19 cellular contexts compared by ENCODE assay signal in genomic region chr14:21278632-21279031, GRCh38. TPM values are rescaled to one million over a fixed set of nuclear protein-coding genes. Genes with fewer than 3 reads are reported as not detected.
DNase-seq lines count a peak whose midpoint lies in the region; ATAC-seq lines count a peak whose summit lies in the region.
"Had no signal": no experiment of that assay in that cellular context is flagged by ENCODE, and none has a peak within 500 bp of the region (broad histone marks: within the 10 kb centered on the region; RNA-seq: fewer than 3 reads in every experiment).

No MANE protein-coding gene starts in this region.

- DNase-seq in GM23248 (peak; percentile 36), T1000 (lab: John Stamatoyannopoulos, UW) (peak; percentile 4), dermis microvascular lymphatic vessel endothelial cell (ENCODE audit: low read depth in 2 of 2) (peak; percentile 61 to 64), mesenchymal stem cell (no peak), DMS 273 treated with DMSO at 0.1 percent for 48 hours (lab: John Stamatoyannopoulos, UW) (no peak), NCI-H1694 treated with DMSO at 0.1 percent for 48 hours (lab: John Stamatoyannopoulos, UW) (no peak)
- DNase-seq: AML-193; Caco-2; CD4-positive, alpha-beta T cell; DMS153; DMS79; GF-D8 had no signal

- peaks cover 2% of the 10 kb centered on the region; the same call in 1 of the 2 replicates for H3F3A ChIP-seq in GM23248 (ENCODE audit: insufficient read depth)

- H3K9me3 ChIP-seq in GM23248 (ENCODE audit: low read depth) (no peaks in the 10 kb centered on the region), mesenchymal stem cell (ENCODE audit: control insufficient read depth, low read length) (no peaks in the 10 kb centered on the region)
- H3K9me3 ChIP-seq: Caco-2, HAP-1 had no signal

- H3K14ac ChIP-seq in mesenchymal stem cell (ENCODE audit: low read length in 2 of 2) = no peak overlapping the region

- H2AFZ ChIP-seq in GM23248 (no peak overlapping the region), mesenchymal stem cell (ENCODE audit: low read depth, low read length) (no peak overlapping the region)

- no peak overlapping the region for H2AK5ac ChIP-seq in mesenchymal stem cell (ENCODE audit: low read length, severe bottlenecking)

- no peaks in the 10 kb centered on the region for H4K20me1 ChIP-seq in GM23248 (ENCODE audit: insufficient read depth)

- H3K23ac ChIP-seq in mesenchymal stem cell (ENCODE audit: low read length in 2 of 2) = no peak overlapping the region

- no peak overlapping the region for H2BK120ac ChIP-seq in mesenchymal stem cell (ENCODE audit: low read depth, low read length)

- H3K4ac ChIP-seq in mesenchymal stem cell (ENCODE audit: low read depth in 1 of 2, low read length in 2 of 2) = no peak overlapping the region

- no peak overlapping the region for H3K27ac ChIP-seq in GM23248
- no peak overlapping the region for H3K27ac ChIP-seq in mesenchymal stem cell (ENCODE audit: low read length, poor library complexity, severe bottlenecking)
- H3K27ac ChIP-seq: C4-2B, HL-60 had no signal

- H3K4me2 ChIP-seq in GM23248 (ENCODE audit: unreplicated experiment) (no peak overlapping the region), mesenchymal stem cell (ENCODE audit: low read length, poor library complexity, severe bottlenecking) (no peak overlapping the region)

- H3K18ac ChIP-seq in mesenchymal stem cell (ENCODE audit: low read depth in 1 of 2, low read length in 2 of 2) = no peak overlapping the region

- H4K91ac ChIP-seq in mesenchymal stem cell (ENCODE audit: low read length) = no peak overlapping the region

- H3K9ac ChIP-seq in GM23248 = no peak overlapping the region
- H3K9ac ChIP-seq in mesenchymal stem cell (ENCODE audit: low read length) = peak overlapping the region; percentile 62

- 56 to 60% methylated on average over 4 of the region's 4 CpGs for WGBS in GM23248 (ENCODE audit: low coverage in 1 of 2, low lambda C conversion rate in 2 of 2, missing lambda C conversion rate in 2 of 2), 2 experiments
- 91% methylated on average over 4 of the region's 4 CpGs for WGBS in mesenchymal stem cell

- H2BK12ac ChIP-seq in mesenchymal stem cell (ENCODE audit: low read length in 2 of 2) = no peak overlapping the region

- H2BK15ac ChIP-seq in mesenchymal stem cell (ENCODE audit: low read depth, poor library complexity, severe bottlenecking) = no peak overlapping the region

- no peaks in the 10 kb centered on the region for H3K4me1 ChIP-seq in GM23248 (ENCODE audit: insufficient read depth)
- no peaks in the 10 kb centered on the region for H3K4me1 ChIP-seq in mesenchymal stem cell (ENCODE audit: control insufficient read depth, insufficient read depth, low read depth, low read length)
- H3K4me1 ChIP-seq: Caco-2, HAP-1 had no signal

- H3K36me3 ChIP-seq in GM23248 (ENCODE audit: low read depth) (no peaks in the 10 kb centered on the region), mesenchymal stem cell (ENCODE audit: control insufficient read depth in 1 of 2, insufficient read depth in 2 of 2, low read depth in 1 of 2, low read length in 2 of 2) (no peaks in the 10 kb centered on the region)
- H3K36me3 ChIP-seq: HAP-1 had no signal

- no peak for ATAC-seq in HG03097 (IDR thresholded peaks at IDR 0.05; ENCODE audit: low FRiP score, unreplicated experiment)

- no peak overlapping the region for H2BK5ac ChIP-seq in mesenchymal stem cell (ENCODE audit: low read depth, low read length, poor library complexity, severe bottlenecking)

- H4K8ac ChIP-seq in mesenchymal stem cell (ENCODE audit: low read length) = no peak overlapping the region

- no peaks in the 10 kb centered on the region for H3K79me1 ChIP-seq in mesenchymal stem cell (replicated peaks; ENCODE audit: low read length, poor library complexity, severe bottlenecking)

- H3K4me3 ChIP-seq in GM23248 = no peak overlapping the region
- no peak overlapping the region for H3K4me3 ChIP-seq in mesenchymal stem cell (ENCODE audit: insufficient read depth in 1 of 2, low read depth in 1 of 2, low read length in 2 of 2)
- H3K4me3 ChIP-seq: HAP-1 had no signal

- H3K27me3 ChIP-seq in GM23248 (replicated peaks; ENCODE audit: insufficient read depth) (no peaks in the 10 kb centered on the region), mesenchymal stem cell (ENCODE audit: control insufficient read depth in 1 of 2, insufficient read depth in 1 of 2, low read length in 2 of 2) (no peaks in the 10 kb centered on the region)

- no peaks in the 10 kb centered on the region for H3K9me2 ChIP-seq in GM23248 (ENCODE audit: insufficient read depth)

- in situ Hi-C loops in GM23248 (cut with MboI) = no loop called here

- H3K79me2 ChIP-seq in GM23248 (ENCODE audit: insufficient read depth) = no peaks in the 10 kb centered on the region

RNA-seq across cellular contexts. Expression of gene RPGRIP1, which starts 1.3 kb away (rescaled TPM):
- not detected in 2 replicates for total RNA-seq in GM23248 (2014; rRNA removed; shearing (Covaris generic))
- not detected in 2 replicates for polyA plus RNA-seq in GM23248 (2016; fragmentation: Nextera tagmentation; extraction: Ambion mirVana)
- 0.39 and 0.76 TPM in 2 replicates for total RNA-seq in dermis microvascular lymphatic vessel endothelial cell
- polyA plus RNA-seq in mesenchymal stem cell (2013, experiment 1 of 2) = 0.18 TPM
- 0.10 TPM for polyA plus RNA-seq in mesenchymal stem cell (2013, experiment 2 of 2)
- total RNA-seq: Caco-2; CD4-positive, alpha-beta T cell; H4; HT1080 had no signal
- polyA plus RNA-seq: BJ had no signal

RNA-seq across cellular contexts. Expression of gene HNRNPC, which starts 9.4 kb away (rescaled TPM):
- total RNA-seq in GM23248 (2014; rRNA removed; shearing (Covaris generic)) = 674 and 705 TPM in 2 replicates
- polyA plus RNA-seq in GM23248 (2016; fragmentation: Nextera tagmentation; extraction: Ambion mirVana) = 584 and 592 TPM in 2 replicates
- 479 and 693 TPM in 2 replicates for total RNA-seq in dermis microvascular lymphatic vessel endothelial cell
- polyA plus RNA-seq in mesenchymal stem cell (2013, experiment 1 of 2) = 493 TPM
- 510 TPM for polyA plus RNA-seq in mesenchymal stem cell (2013, experiment 2 of 2)

Comparison
In these comparisons a context has a peak if more than half of its experiments do, and no peak if none do; other contexts are left out.
1. DNase-seq: peak in GM23248 (single experiment), T1000 (single experiment) and dermis microvascular lymphatic vessel endothelial cell (2 of 2); none in mesenchymal stem cell (single experiment), DMS 273 treated with DMSO at 0.1 percent for 48 hours (single experiment) and NCI-H1694 treated with DMSO at 0.1 percent for 48 hours (single experiment).